ENCODE assay signal across 27 cellular contexts in the genomic region with DNA sequence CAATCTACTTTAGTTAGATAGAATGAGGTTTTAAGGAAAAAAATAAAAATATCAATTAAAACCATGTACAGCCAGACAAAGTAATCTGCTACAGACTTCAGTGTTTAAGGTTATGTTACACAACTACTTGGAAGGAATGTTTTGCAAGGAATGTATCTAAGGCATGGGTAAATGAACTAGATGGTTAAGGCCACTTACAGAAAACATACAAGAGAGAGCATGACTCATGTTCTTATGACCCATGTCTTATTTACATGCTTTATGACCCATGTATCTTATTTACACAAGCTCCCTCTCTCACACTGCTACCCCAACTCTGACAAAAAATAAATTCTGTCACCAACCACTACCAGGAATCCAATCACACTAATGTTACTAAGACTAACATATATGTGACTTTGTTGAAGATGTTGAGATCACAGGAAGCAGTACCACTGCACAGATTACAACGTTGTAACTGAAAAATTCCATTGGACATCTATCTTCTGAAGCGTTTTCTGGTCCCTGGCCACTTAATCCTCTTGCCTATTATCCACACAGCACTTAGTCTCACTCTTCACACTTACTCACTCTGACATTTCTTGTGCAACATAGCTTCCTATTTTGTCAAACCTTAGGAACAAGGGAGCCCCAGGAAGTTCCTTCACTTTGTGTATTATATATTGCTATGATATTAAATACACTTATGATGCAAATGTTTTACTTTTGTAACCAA. TPM values are rescaled to one million over a fixed set of nuclear protein-coding genes. Genes with fewer than 3 reads are reported as not detected.
"Had no signal": no experiment of that assay in that cellular context is flagged by ENCODE, and none has a peak within 500 bp of the region (broad histone marks: within the 10 kb centered on the region; RNA-seq: fewer than 3 reads in every experiment).

No MANE protein-coding gene starts in this region.

- H3K27ac ChIP-seq: adrenal gland, coronary artery, epithelial cell of prostate, heart right ventricle, lower lobe of right lung, sigmoid colon, spleen, thyroid gland, upper lobe of right lung had no signal

- DNase-seq: activated B cell treated with CpG ODN at 0.5 μM for 24 hours; activated CD4-positive, alpha-beta T cell treated with anti-CD3 and anti-CD28 coated beads for 36 hours; activated CD4-positive, alpha-beta T cell treated with anti-CD3 and anti-CD28 coated beads, Interleukin-2, amount 50 U/mL, for 48 hours; activated CD8-positive, alpha-beta memory T cell treated with anti-CD3 and anti-CD28 coated beads, Interleukin-2, amount 50 U/mL, for 48 hours; activated naive CD4-positive, alpha-beta T cell; activated T-cell treated with anti-CD3 and anti-CD28 coated beads, Interleukin-2, amount 50 U/mL, for 4 hours; adrenal gland; endodermal cell; heart right ventricle; lower lobe of right lung; naive thymus-derived CD4-positive, alpha-beta T cell; posterior cingulate gyrus; sigmoid colon; spleen; stimulated activated CD4-positive, alpha-beta T cell treated with anti-CD3 and anti-CD28 coated beads, Interleukin-4, amount 100 ng/mL, for 24 hours; stimulated activated naive CD4-positive, alpha-beta T cell treated with Interleukin-2 at 50 U/mL for 16 hours; substantia nigra; T-cell; thyroid gland; upper lobe of right lung had no signal

- H3K27me3 ChIP-seq: adrenal gland, heart right ventricle, sigmoid colon, spleen, thyroid gland, upper lobe of right lung had no signal

- H3K4me3 ChIP-seq: adrenal gland, coronary artery, heart right ventricle, lower lobe of right lung, sigmoid colon, spleen, thyroid gland, upper lobe of right lung had no signal

- H3K9me3 ChIP-seq: lower lobe of right lung, sigmoid colon, spleen, thyroid gland, upper lobe of right lung had no signal

- H3K4me1 Mint-ChIP-seq: activated B cell treated with CpG ODN at 0.5 μM for 24 hours; activated CD4-positive, alpha-beta T cell treated with anti-CD3 and anti-CD28 coated beads for 36 hours; naive thymus-derived CD4-positive, alpha-beta T cell; neural crest cell; T-cell had no signal

- H3K36me3 ChIP-seq: adrenal gland, heart right ventricle, lower lobe of right lung, sigmoid colon, spleen, thyroid gland, upper lobe of right lung had no signal

- H3K27ac Mint-ChIP-seq: activated B cell treated with CpG ODN at 0.5 μM for 24 hours; activated CD4-positive, alpha-beta T cell treated with anti-CD3 and anti-CD28 coated beads for 36 hours; activated naive CD8-positive, alpha-beta T cell; activated T-helper 2 cell treated with anti-CD3 and anti-CD28 coated beads, Interferon-gamma antibody, Interleukin-2, Interleukin-4, amounts not matched to agents 10 μg/mL and 5 μg/mL and 100 μg/mL, durations not matched to agents 14 hours and 24 hours and 36 hours; endodermal cell; naive thymus-derived CD4-positive, alpha-beta T cell; T-cell had no signal

- H3K4me1 ChIP-seq: adrenal gland, heart right ventricle, lower lobe of right lung, sigmoid colon, spleen, thyroid gland, upper lobe of right lung had no signal

- H3K9me3 Mint-ChIP-seq: activated B cell treated with CpG ODN at 0.5 μM for 24 hours; activated T-cell treated with anti-CD3 and anti-CD28 coated beads, Interleukin-2, amount 50 U/mL, for 4 hours; activated T-helper 2 cell treated with anti-CD3 and anti-CD28 coated beads, Interferon-gamma antibody, Interleukin-2, Interleukin-4, amounts not matched to agents 10 μg/mL and 5 μg/mL and 100 μg/mL, durations not matched to agents 14 hours and 24 hours and 36 hours; endodermal cell had no signal

- ATAC-seq: activated CD4-positive, alpha-beta T cell treated with anti-CD3 and anti-CD28 coated beads for 36 hours; activated T-cell treated with anti-CD3 and anti-CD28 coated beads, Interleukin-2, amount 50 U/mL, for 4 hours; heart right ventricle; lower lobe of right lung; naive thymus-derived CD4-positive, alpha-beta T cell; T-cell; upper lobe of right lung had no signal

- H3K4me3 Mint-ChIP-seq: activated B cell treated with CpG ODN at 0.5 μM for 24 hours; activated CD4-positive, alpha-beta T cell treated with anti-CD3 and anti-CD28 coated beads for 36 hours; activated naive CD8-positive, alpha-beta T cell; activated T-cell treated with anti-CD3 and anti-CD28 coated beads, Interleukin-2, amount 50 U/mL, for 4 hours; endodermal cell; naive thymus-derived CD4-positive, alpha-beta T cell; neural crest cell; T-cell had no signal

- H3K27me3 Mint-ChIP-seq: activated B cell treated with CpG ODN at 0.5 μM for 24 hours; activated CD4-positive, alpha-beta T cell treated with anti-CD3 and anti-CD28 coated beads for 36 hours; naive thymus-derived CD4-positive, alpha-beta T cell; T-cell had no signal

RNA-seq across cellular contexts. Expression of gene LINGO2, which starts 10.0 kb away (rescaled TPM):
- total RNA-seq: activated B cell treated with CpG ODN at 0.5 μM for 24 hours; activated CD4-positive, alpha-beta T cell treated with anti-CD3 and anti-CD28 coated beads for 36 hours; activated CD8-positive, alpha-beta memory T cell treated with anti-CD3 and anti-CD28 coated beads for 36 hours; activated T-cell treated with anti-CD3 and anti-CD28 coated beads, Interleukin-2, amount 50 U/mL, for 4 hours; activated T-helper 2 cell treated with anti-CD3 and anti-CD28 coated beads, Interferon-gamma antibody, Interleukin-2, Interleukin-4, amounts not matched to agents 10 μg/mL and 5 μg/mL and 100 μg/mL, durations not matched to agents 14 hours and 24 hours and 36 hours; lower lobe of right lung; omental fat pad; upper lobe of right lung had no signal
